ENCODE assay signal across 8 cellular contexts in genomic region chr12:98653866-98654493, GRCh38. TPM values are rescaled to one million over a fixed set of nuclear protein-coding genes. Genes with fewer than 3 reads are reported as not detected.
DNase-seq lines count a peak whose midpoint lies in the region; ATAC-seq and TF ChIP-seq lines count a peak whose summit lies in the region.

No MANE protein-coding gene starts in this region.

- no peaks in the 10 kb centered on the region for H3K27me3 Mint-ChIP-seq in osteocyte (ENCODE audit: unreplicated experiment)

- DNase-seq in heart right ventricle (peak in 1 of 2 donors; percentile 20), left cardiac atrium (no peak), LNCaP clone FGC (ENCODE audit: low read depth) (peak; percentile 23), SK-MEL-5 (ENCODE audit: low read depth, low spot score) (peak; percentile 84), esophagus muscularis mucosa (ENCODE audit: extremely low spot score) (no peak), osteocyte (ENCODE audit: extremely low spot score, unreplicated experiment) (no peak), GOT3 (lab: John Stamatoyannopoulos, UW) (no peak)
- DNase-seq in stimulated activated effector memory CD8-positive, alpha-beta T cell treated with anti-CD3 and anti-CD28 coated beads, Interleukin-12 subunit alpha, Interleukin-12 subunit beta, amount 100 ng/mL, for 72 hours (ENCODE audit: low spot score in 2 of 2) = no peak

- peaks cover 21% of the 10 kb centered on the region for H3K36me3 Mint-ChIP-seq in osteocyte (ENCODE audit: unreplicated experiment)
- peaks cover 68% of the 10 kb centered on the region for H3K36me3 Mint-ChIP-seq in stimulated activated effector memory CD8-positive, alpha-beta T cell treated with anti-CD3 and anti-CD28 coated beads, Interleukin-12 subunit alpha, Interleukin-12 subunit beta, amount 100 ng/mL, for 72 hours

- ATAC-seq in heart right ventricle = peak in 1 of 8 donors; percentile 47
- ATAC-seq in left cardiac atrium = no peak
- no peak for ATAC-seq in stimulated activated effector memory CD8-positive, alpha-beta T cell treated with anti-CD3 and anti-CD28 coated beads, Interleukin-12 subunit alpha, Interleukin-12 subunit beta, amount 100 ng/mL, for 72 hours

- WGBS in heart right ventricle, 2 donors = 88 to 89% methylated on average over 1 of the region's 1 CpG
- 78% methylated on average over 1 of the region's 1 CpG for WGBS in esophagus muscularis mucosa

- peak overlapping the region; percentile 40 for H3K27ac Mint-ChIP-seq in osteocyte (ENCODE audit: unreplicated experiment)
- H3K27ac Mint-ChIP-seq in stimulated activated effector memory CD8-positive, alpha-beta T cell treated with anti-CD3 and anti-CD28 coated beads, Interleukin-12 subunit alpha, Interleukin-12 subunit beta, amount 100 ng/mL, for 72 hours = no peak overlapping the region

- H3K36me3 ChIP-seq in heart right ventricle (peaks cover 0 to 86% (median 15%) of the 10 kb centered on the region in 9 donors), esophagus muscularis mucosa (peaks cover 18 to 65% (median 34%) of the 10 kb centered on the region in 4 donors)

- peaks cover 5% of the 10 kb centered on the region for H3K4me1 Mint-ChIP-seq in osteocyte (ENCODE audit: unreplicated experiment)
- peaks cover 17% of the 10 kb centered on the region for H3K4me1 Mint-ChIP-seq in stimulated activated effector memory CD8-positive, alpha-beta T cell treated with anti-CD3 and anti-CD28 coated beads, Interleukin-12 subunit alpha, Interleukin-12 subunit beta, amount 100 ng/mL, for 72 hours

- H3K27ac ChIP-seq in heart right ventricle (no peak overlapping the region), esophagus muscularis mucosa (replicated peaks in 1 of 4) (no peak overlapping the region)

- in situ Hi-C loops in SK-MEL-5 (cut with HindIII; ENCODE audit: low pct_unique_long_range_greater_than_20kb, low sequenced_read_pairs) = no loop called here

- TF ChIP-seq POLR2A in esophagus muscularis mucosa (IDR thresholded peaks at IDR 0.05; ENCODE audit: low read depth) = no peak

- peak; percentile 32 to 79 (median 67) for TF ChIP-seq CTCF in heart right ventricle (IDR thresholded peaks at IDR 0.05)
- TF ChIP-seq CTCF in LNCaP clone FGC (IDR thresholded peaks at IDR 0.05; ENCODE audit: control insufficient read depth, extremely low read depth, insufficient read depth) = peak; percentile 77
- peak; percentile 47 to 57 (median 56) for TF ChIP-seq CTCF in esophagus muscularis mucosa (IDR thresholded peaks at IDR 0.05)
- TF ChIP-seq CTCF in osteocyte (IDR thresholded peaks at IDR 0.05) = peak; percentile 82

- H3K27me3 ChIP-seq in heart right ventricle (no peaks in the 10 kb centered on the region), esophagus muscularis mucosa (no peaks in the 10 kb centered on the region)

- H3K4me3 ChIP-seq in heart right ventricle (no peak overlapping the region), LNCaP clone FGC (ENCODE audit: low read depth, low read length) (no peak overlapping the region), esophagus muscularis mucosa (no peak overlapping the region)

- H3K4me3 Mint-ChIP-seq in osteocyte (ENCODE audit: unreplicated experiment) = no peak overlapping the region
- no peak overlapping the region for H3K4me3 Mint-ChIP-seq in stimulated activated effector memory CD8-positive, alpha-beta T cell treated with anti-CD3 and anti-CD28 coated beads, Interleukin-12 subunit alpha, Interleukin-12 subunit beta, amount 100 ng/mL, for 72 hours

- no peaks in the 10 kb centered on the region for H3K4me1 ChIP-seq in heart right ventricle
- H3K4me1 ChIP-seq in esophagus muscularis mucosa = no peaks in the 10 kb centered on the region

- intact Hi-C loops in heart right ventricle (cut with DNase I) (loop anchor here in 8 of 10 donors (1.0 to 10.0 kb wide), 6 partner anchors 87 to 237 kb away; no protein-coding TSS in a partner anchor), left cardiac atrium (cut with DNase I) (loop anchor here in 1 of 2 donors (2.0 kb wide), 1 partner anchor 87 kb away; no protein-coding TSS in a partner anchor), esophagus muscularis mucosa (cut with DNase I) (loop anchor here (5.0 kb wide), 1 partner anchor 87 kb away; no protein-coding TSS in a partner anchor)

- H3K9me3 Mint-ChIP-seq in osteocyte (ENCODE audit: unreplicated experiment) = no peaks in the 10 kb centered on the region
- H3K9me3 Mint-ChIP-seq in stimulated activated effector memory CD8-positive, alpha-beta T cell treated with anti-CD3 and anti-CD28 coated beads, Interleukin-12 subunit alpha, Interleukin-12 subunit beta, amount 100 ng/mL, for 72 hours = no peaks in the 10 kb centered on the region

- TF ChIP-seq EP300 in esophagus muscularis mucosa (IDR thresholded peaks at IDR 0.05) = no peak

- H3K9me3 ChIP-seq in heart right ventricle (no peaks in the 10 kb centered on the region), esophagus muscularis mucosa (no peaks in the 10 kb centered on the region)

RNA-seq across cellular contexts. Expression of gene APAF1, which starts 8.9 kb away (rescaled TPM):
- total RNA-seq in heart right ventricle (1 to 10 TPM; 2.5 to 9.9 (median 4.4) TPM), left cardiac atrium (1 to 10 TPM; 6.2 to 7.8 TPM), esophagus muscularis mucosa (10 to 100 TPM in 2 of 4 donors, 1 to 10 TPM in 2; 9.1 to 10.9 (median 10.0) TPM), osteocyte (14.4 and 18.8 TPM in 2 replicates)
- 1 to 10 TPM; 2.0 to 3.4 TPM for polyA plus RNA-seq in heart right ventricle
- 13.9 and 20.8 TPM in 2 replicates for total RNA-seq in SK-MEL-5 (2014; rRNA removed; shearing (Covaris generic))
- polyA plus RNA-seq in SK-MEL-5 (2015; cell fraction: cytosol; rRNA removed) = 14.5 and 15.0 TPM in 2 replicates
- polyA plus RNA-seq in SK-MEL-5 (2015; cell fraction: nucleus; rRNA removed) = 14.4 and 15.0 TPM in 2 replicates

RNA-seq across cellular contexts. Expression of gene IKBIP, which starts 9.4 kb away (rescaled TPM):
- total RNA-seq in heart right ventricle (10 to 100 TPM in 1 of 10 donors, 1 to 10 TPM in 9; 2.4 to 13.4 (median 4.3) TPM), left cardiac atrium (10 to 100 TPM in 1 of 2 donors, 1 to 10 TPM in 1; 9.2 to 12.1 TPM), esophagus muscularis mucosa (10 to 100 TPM in 2 of 4 donors, 1 to 10 TPM in 2; 4.2 to 14.0 (median 10.2) TPM), osteocyte (36.2 and 38.0 TPM in 2 replicates)
- polyA plus RNA-seq in heart right ventricle = 1 to 10 TPM; 9.0 to 9.2 TPM
- total RNA-seq in SK-MEL-5 (2014; rRNA removed; shearing (Covaris generic)) = 59.5 and 69.0 TPM in 2 replicates
- polyA plus RNA-seq in SK-MEL-5 (2015; cell fraction: cytosol; rRNA removed) = 43.6 and 47.1 TPM in 2 replicates
- 7.2 and 7.7 TPM in 2 replicates for polyA plus RNA-seq in SK-MEL-5 (2015; cell fraction: nucleus; rRNA removed)

Comparison
In these comparisons a context has a peak if more than half of its experiments do, and no peak if none do; other contexts are left out.
1. DNase-seq: peak in LNCaP clone FGC (single experiment) and SK-MEL-5 (single experiment); none in left cardiac atrium (single experiment), esophagus muscularis mucosa (single experiment), osteocyte (single experiment), stimulated activated effector memory CD8-positive, alpha-beta T cell treated with anti-CD3 and anti-CD28 coated beads, Interleukin-12 subunit alpha, Interleukin-12 subunit beta, amount 100 ng/mL, for 72 hours (0 of 2) and GOT3 (single experiment).
2. Peak in every context shown above with its lines, with median percentiles within 50 percentile points of each other: CTCF ChIP-seq.